ENCODE assay signal across 17 cellular contexts in genomic region chr11:102462610-102463009, GRCh38.
"Had no signal": no experiment of that assay in that cellular context is flagged by ENCODE, and none has a peak within 500 bp of the region (broad histone marks: within the 10 kb centered on the region; RNA-seq: fewer than 3 reads in every experiment).

No MANE protein-coding gene starts in this region.

- H3K4me1 ChIP-seq: esophagus muscularis mucosa, gastrocnemius medialis, parathyroid adenoma, prostate gland had no signal

- ATAC-seq: effector memory CD8-positive, alpha-beta T cell; gastrocnemius medialis; heart right ventricle; left lung; lower lobe of right lung had no signal

- DNase-seq: effector memory CD8-positive, alpha-beta T cell; gastrocnemius medialis; heart right ventricle; islet precursor cell; left lung; lower lobe of right lung; midbrain; occipital lobe; sigmoid colon; stimulated activated CD4-positive, alpha-beta T cell treated with anti-CD3 and anti-CD28 coated beads, Interleukin-2, amount 100 ng/mL, for 24 hours; stomach; substantia nigra had no signal

- H3K27me3 ChIP-seq: esophagus muscularis mucosa, gastrocnemius medialis, heart right ventricle, left lung, sigmoid colon, stomach had no signal

- H3K27ac ChIP-seq: epithelial cell of prostate, esophagus muscularis mucosa, gastrocnemius medialis, heart right ventricle, left lung, lower lobe of right lung, parathyroid adenoma, prostate gland, sigmoid colon, skin epidermis, stomach had no signal

- H3K9me3 ChIP-seq: esophagus muscularis mucosa, gastrocnemius medialis, heart right ventricle, left lung, lower lobe of right lung, prostate gland, sigmoid colon, stomach had no signal

- H2AFZ ChIP-seq: parathyroid adenoma had no signal

- H3K36me3 ChIP-seq: esophagus muscularis mucosa, gastrocnemius medialis, heart right ventricle, left lung, lower lobe of right lung, prostate gland, sigmoid colon, stomach had no signal

- H3K4me3 ChIP-seq: esophagus muscularis mucosa, gastrocnemius medialis, heart right ventricle, left lung, lower lobe of right lung, prostate gland, sigmoid colon, skin epidermis, stomach had no signal

- H3K79me2 ChIP-seq: parathyroid adenoma had no signal

- H3K9ac ChIP-seq: parathyroid adenoma had no signal
